Comparison of ENCODE assay signal across 28 cellular contexts in genomic region chr12:132343294-132343972, GRCh38. TPM values are rescaled to one million over a fixed set of nuclear protein-coding genes. Genes with fewer than 3 reads are reported as not detected.
DNase-seq lines count a peak whose midpoint lies in the region; ATAC-seq and TF ChIP-seq lines count a peak whose summit lies in the region.
"Had no signal": no experiment of that assay in that cellular context is flagged by ENCODE, and none has a peak within 500 bp of the region (broad histone marks: within the 10 kb centered on the region; RNA-seq: fewer than 3 reads in every experiment).

No MANE protein-coding gene starts in this region.

- in situ Hi-C loops in KBM-7 (cut with MboI; ENCODE audit: low pct_unique_long_range_greater_than_20kb, low sequenced_read_pairs): no loop called here

- no peak overlapping the region for H3K4ac ChIP-seq in neuronal stem cell (ENCODE audit: low read length)

- no peak overlapping the region for H2BK12ac ChIP-seq in neuronal stem cell (ENCODE audit: low read length)

- peak overlapping the region; percentile 34 for H3K27ac Mint-ChIP-seq in T-helper 17 cell
- H3K27ac Mint-ChIP-seq in HFFc6: no peak overlapping the region
- H3K27ac Mint-ChIP-seq: activated CD4-positive, alpha-beta T cell treated with anti-CD3 and anti-CD28 coated beads for 36 hours; activated naive CD4-positive, alpha-beta T cell treated with anti-CD3 and anti-CD28 coated beads, Interleukin-2, amount 50 U/mL, for 72 hours; CD4-positive, CD25-positive, alpha-beta regulatory T cell; GM23338; natural killer cell; stimulated activated effector memory CD8-positive, alpha-beta T cell treated with anti-CD3 and anti-CD28 coated beads, Interleukin-12 subunit alpha, Interleukin-12 subunit beta, amount 100 ng/mL, for 72 hours had no signal

- no peak overlapping the region for H4K8ac ChIP-seq in neuronal stem cell (ENCODE audit: low read depth, low read length)

- no peak overlapping the region for H4K91ac ChIP-seq in neuronal stem cell (ENCODE audit: low read depth, low read length, poor library complexity)

- no peak overlapping the region for H2BK120ac ChIP-seq in neuronal stem cell (ENCODE audit: low read depth, low read length)

- H3K23ac ChIP-seq in neuronal stem cell (ENCODE audit: low read depth, low read length, poor library complexity): no peak overlapping the region

- peaks cover 8% of the 10 kb centered on the region for H3K4me1 Mint-ChIP-seq in T-helper 17 cell
- no peaks in the 10 kb centered on the region for H3K4me1 Mint-ChIP-seq in HFFc6 (ENCODE audit: low read depth)
- H3K4me1 Mint-ChIP-seq: activated CD4-positive, alpha-beta T cell treated with anti-CD3 and anti-CD28 coated beads for 36 hours had no signal

- no peak overlapping the region for H3K4me2 ChIP-seq in neuronal stem cell (ENCODE audit: insufficient read depth, low read length, poor library complexity, severe bottlenecking)
- H3K4me2 ChIP-seq: GM23338 had no signal

- no peak overlapping the region for H3K4me3 Mint-ChIP-seq in T-helper 17 cell
- no peak overlapping the region for H3K4me3 Mint-ChIP-seq in HFFc6
- H3K4me3 Mint-ChIP-seq: activated CD4-positive, alpha-beta T cell treated with anti-CD3 and anti-CD28 coated beads for 36 hours; CD4-positive, CD25-positive, alpha-beta regulatory T cell; GM23338; natural killer cell; stimulated activated effector memory CD8-positive, alpha-beta T cell treated with anti-CD3 and anti-CD28 coated beads, Interleukin-12 subunit alpha, Interleukin-12 subunit beta, amount 100 ng/mL, for 72 hours had no signal

- H2AK5ac ChIP-seq in neuronal stem cell (ENCODE audit: low read depth, low read length): no peak overlapping the region

- no peaks in the 10 kb centered on the region for H3K79me1 ChIP-seq in neuronal stem cell (ENCODE audit: low read depth, low read length)

- peak overlapping the region; percentile 79 for H2AFZ ChIP-seq in neuronal stem cell (ENCODE audit: low read length)
- H2AFZ ChIP-seq: GM23338, parathyroid adenoma had no signal

- H2BK5ac ChIP-seq in neuronal stem cell (ENCODE audit: low read length): no peak overlapping the region

- H3K27me3 Mint-ChIP-seq in T-helper 17 cell (peaks cover 9% of the 10 kb centered on the region), HFFc6 (ENCODE audit: insufficient read depth) (peaks cover 29% of the 10 kb centered on the region)
- H3K27me3 Mint-ChIP-seq: CD4-positive, CD25-positive, alpha-beta regulatory T cell had no signal

- peaks cover 0 to 26% (median 3%) of the 10 kb centered on the region in 3 experiments for H3K27me3 ChIP-seq in neuronal stem cell (ENCODE audit: control insufficient read depth in 3 of 3, insufficient read depth in 3 of 3, low read depth in 1 of 3, low read length in 3 of 3)
- H3K27me3 ChIP-seq: foreskin keratinocyte, right lobe of liver had no signal

- H3K9me3 ChIP-seq in T-helper 17 cell (ENCODE audit: control insufficient read depth, low read length, poor library complexity, severe bottlenecking) (no peaks in the 10 kb centered on the region), neuronal stem cell (replicated peaks in 1 of 2; ENCODE audit: control insufficient read depth in 2 of 2, insufficient read depth in 1 of 2, low read depth in 1 of 2, low read length in 2 of 2) (peaks cover 0 to 5% of the 10 kb centered on the region in 2 donors)
- H3K9me3 ChIP-seq: esophagus muscularis mucosa, heart left ventricle, lower lobe of right lung, right lobe of liver, upper lobe of right lung had no signal

- no peak overlapping the region for H3K9ac ChIP-seq in neuronal stem cell (ENCODE audit: low read depth, low read length, poor library complexity)
- H3K9ac ChIP-seq: parathyroid adenoma had no signal

- H3K36me3 Mint-ChIP-seq in T-helper 17 cell (ENCODE audit: low read depth) (no peaks in the 10 kb centered on the region), HFFc6 (ENCODE audit: low read depth) (peaks cover 5% of the 10 kb centered on the region; the same call in 1 of the 2 replicates)
- H3K36me3 Mint-ChIP-seq: activated naive CD4-positive, alpha-beta T cell treated with anti-CD3 and anti-CD28 coated beads, Interleukin-2, amount 50 U/mL, for 72 hours; CD4-positive, CD25-positive, alpha-beta regulatory T cell; natural killer cell; stimulated activated effector memory CD8-positive, alpha-beta T cell treated with anti-CD3 and anti-CD28 coated beads, Interleukin-12 subunit alpha, Interleukin-12 subunit beta, amount 100 ng/mL, for 72 hours had no signal

- TF ChIP-seq CTCF in HFFc6 (IDR thresholded peaks at IDR 0.05): no peak

- no peak overlapping the region for H3K18ac ChIP-seq in neuronal stem cell (ENCODE audit: low read length)

- H3K36me3 ChIP-seq in neuronal stem cell (replicated peaks in 1 of 2; ENCODE audit: control insufficient read depth in 2 of 2, insufficient read depth in 2 of 2, low read length in 2 of 2): no peaks in the 10 kb centered on the region
- H3K36me3 ChIP-seq: esophagus muscularis mucosa, heart left ventricle, lower lobe of right lung, right lobe of liver, upper lobe of right lung had no signal

- no peak overlapping the region for H3K14ac ChIP-seq in neuronal stem cell (ENCODE audit: low read length)

- peaks cover 8% of the 10 kb centered on the region for H3K9me3 Mint-ChIP-seq in HFFc6
- H3K9me3 Mint-ChIP-seq: GM23338; natural killer cell; stimulated activated effector memory CD8-positive, alpha-beta T cell treated with anti-CD3 and anti-CD28 coated beads, Interleukin-12 subunit alpha, Interleukin-12 subunit beta, amount 100 ng/mL, for 72 hours had no signal

- H3K4me1 ChIP-seq in neuronal stem cell (ENCODE audit: control insufficient read depth in 2 of 2, insufficient read depth in 1 of 2, low read depth in 1 of 2, low read length in 2 of 2): peaks cover 7 to 15% of the 10 kb centered on the region in 2 donors
- H3K4me1 ChIP-seq: foreskin keratinocyte, heart left ventricle, lower lobe of right lung, parathyroid adenoma, right lobe of liver, upper lobe of right lung had no signal

- WGBS in neuronal stem cell (ENCODE audit: extremely low coverage in 2 of 2, insufficient read length in 2 of 2, insufficient replicate concordance in 1 of 2), 2 donors: no CpG with 5 or more reads among the region's 23 CpGs

- no peak for ATAC-seq in T-helper 17 cell
- no peak for ATAC-seq in GM19397 (IDR thresholded peaks at IDR 0.05; ENCODE audit: unreplicated experiment)
- no peak for ATAC-seq in HG03039 (IDR thresholded peaks at IDR 0.05; ENCODE audit: unreplicated experiment)
- ATAC-seq: activated CD4-positive, alpha-beta T cell treated with anti-CD3 and anti-CD28 coated beads for 36 hours; activated naive CD4-positive, alpha-beta T cell treated with anti-CD3 and anti-CD28 coated beads, Interleukin-2, amount 50 U/mL, for 72 hours; foreskin keratinocyte; GM23338; heart left ventricle; lower lobe of right lung; natural killer cell; right lobe of liver; SK-N-SH treated with all-trans-retinoic acid at 6 μM for 48 hours; stimulated activated effector memory CD8-positive, alpha-beta T cell treated with anti-CD3 and anti-CD28 coated beads, Interleukin-12 subunit alpha, Interleukin-12 subunit beta, amount 100 ng/mL, for 72 hours; upper lobe of right lung had no signal

- no peak overlapping the region for H2BK15ac ChIP-seq in neuronal stem cell (ENCODE audit: low read length)

- DNase-seq in DMS79 (lab: John Stamatoyannopoulos, UW) (peak; percentile 38), KBM-7 (peak; percentile 12), T-helper 17 cell (no peak), neuronal stem cell (ENCODE audit: low spot score) (no peak), HFFc6 (no peak)
- DNase-seq: activated CD4-positive, alpha-beta T cell treated with anti-CD3 and anti-CD28 coated beads for 36 hours; activated T-cell treated with anti-CD3 and anti-CD28 coated beads for 4 hours; CD4-positive, CD25-positive, alpha-beta regulatory T cell; EL; foreskin keratinocyte; heart left ventricle; lower lobe of right lung; MM.1S; natural killer cell; NCI-H524 treated with DMSO at 0.1 percent for 48 hours; right lobe of liver; stimulated activated CD4-positive, alpha-beta T cell treated with anti-CD3 and anti-CD28 coated beads, Interleukin-4, amount 100 ng/mL, for 24 hours; T-helper 2 cell; upper lobe of right lung had no signal

- H3K27ac ChIP-seq in neuronal stem cell (replicated peaks; ENCODE audit: low read length): no peak overlapping the region
- H3K27ac ChIP-seq: esophagus muscularis mucosa, foreskin keratinocyte, lower lobe of right lung, parathyroid adenoma, right lobe of liver, upper lobe of right lung had no signal

- H3K4me3 ChIP-seq in neuronal stem cell (ENCODE audit: low read length in 2 of 2): peak overlapping the region in 1 of 2 donors; percentile 70
- H3K4me3 ChIP-seq: esophagus muscularis mucosa, GM23338, heart left ventricle, lower lobe of right lung, right lobe of liver, upper lobe of right lung had no signal

RNA-seq across cellular contexts. Expression of gene GALNT9, which starts 14.0 kb away (rescaled TPM):
- total RNA-seq in T-helper 17 cell: not detected
- polyA plus RNA-seq in neuronal stem cell (2013, experiment 1 of 2): 0.13 TPM
- 0.14 TPM for polyA plus RNA-seq in neuronal stem cell (2013, experiment 2 of 2)
- total RNA-seq in HFFc6 (2021; fragmentation: NEBNext Ultra II Directional; extraction: Animal tissue kit (Norgen Biotek cat#: 25700)): not detected
- total RNA-seq: foreskin keratinocyte, lower lobe of right lung, natural killer cell, right lobe of liver, subcutaneous adipose tissue had no signal
- polyA plus RNA-seq: foreskin keratinocyte, heart left ventricle had no signal

Comparison
In these comparisons a context has a peak if more than half of its experiments do, and no peak if none do; other contexts are left out.
1. DNase-seq: peak in DMS79 (single experiment) and KBM-7 (single experiment); none in T-helper 17 cell (0 of 3), neuronal stem cell (single experiment) and HFFc6 (single experiment).